In genomic region chr9:70566066-70566465, GRCh38 we compare ENCODE assay signal across 15 cellular contexts.
DNase-seq lines count a peak whose midpoint lies in the region; ATAC-seq and TF ChIP-seq lines count a peak whose summit lies in the region.
"Had no signal": no experiment of that assay in that cellular context is flagged by ENCODE, and none has a peak within 500 bp of the region (broad histone marks: within the 10 kb centered on the region; RNA-seq: fewer than 3 reads in every experiment).

No MANE protein-coding gene starts in this region.

- no peak overlapping the region for H3K14ac ChIP-seq in H9 (ENCODE audit: insufficient read depth, low read length)

- peaks cover 2% of the 10 kb centered on the region for H3K36me3 Mint-ChIP-seq in activated CD8-positive, alpha-beta memory T cell treated with anti-CD3 and anti-CD28 coated beads, Interleukin-2, amount 10 ng/mL, durations not matched to agents 7 days and 5 days
- H3K36me3 Mint-ChIP-seq in H9 (ENCODE audit: insufficient read depth in 1 of 3, low read depth in 3 of 3), result no peaks in the 10 kb centered on the region
- H3K36me3 Mint-ChIP-seq in activated CD8-positive, alpha-beta T cell treated with anti-CD3 and anti-CD28 coated beads for 36 hours (ENCODE audit: low read depth), result no peaks in the 10 kb centered on the region
- H3K36me3 Mint-ChIP-seq in neural progenitor cell, result no peaks in the 10 kb centered on the region

- intact Hi-C loops in activated CD8-positive, alpha-beta T cell treated with anti-CD3 and anti-CD28 coated beads for 36 hours (cut with micrococcal nuclease), result no loop called here

- H4K20me1 ChIP-seq in H9 (ENCODE audit: control insufficient read depth, insufficient read depth, insufficient read length) (no peaks in the 10 kb centered on the region), neural progenitor cell (ENCODE audit: low read depth) (no peaks in the 10 kb centered on the region)

- H3F3A ChIP-seq in neural progenitor cell (ENCODE audit: low read depth), result peaks cover 23% of the 10 kb centered on the region

- H2BK15ac ChIP-seq in H9 (ENCODE audit: low read depth, low read length), result no peak overlapping the region

- H3K27ac Mint-ChIP-seq in activated CD8-positive, alpha-beta memory T cell treated with anti-CD3 and anti-CD28 coated beads, Interleukin-2, amount 10 ng/mL, durations not matched to agents 7 days and 5 days, result peak overlapping the region; percentile 37
- peak overlapping the region in 2 of 3 experiments; percentile 17 to 68; a peak in 3 of 7 replicates for H3K27ac Mint-ChIP-seq in H9
- H3K27ac Mint-ChIP-seq in activated CD8-positive, alpha-beta T cell treated with anti-CD3 and anti-CD28 coated beads for 36 hours, result peak overlapping the region; percentile 75
- no peak overlapping the region for H3K27ac Mint-ChIP-seq in neural progenitor cell

- H3K27ac ChIP-seq in H9 (ENCODE audit: insufficient read length, low read depth, low read length) (no peak overlapping the region), neural progenitor cell (peak overlapping the region; percentile 83)
- no peak overlapping the region for H3K27ac ChIP-seq in effector memory CD4-positive, alpha-beta T cell (ENCODE audit: insufficient read depth, low read length, poor library complexity, severe bottlenecking)
- H3K27ac ChIP-seq: gastroesophageal sphincter, right lobe of liver had no signal

- H3K79me2 ChIP-seq in H9 (ENCODE audit: insufficient read depth, low read length) (no peaks in the 10 kb centered on the region), neural progenitor cell (ENCODE audit: low read depth) (no peaks in the 10 kb centered on the region)

- no peak overlapping the region for H2AK5ac ChIP-seq in H9 (ENCODE audit: insufficient read length, low read length)

- no peak overlapping the region for H2BK120ac ChIP-seq in H9 (ENCODE audit: low read depth, low read length, poor library complexity, severe bottlenecking)

- no peak overlapping the region for H2AFZ ChIP-seq in H9 (ENCODE audit: low read length)
- H2AFZ ChIP-seq in neural progenitor cell (replicated peaks), result no peak overlapping the region

- H3K4ac ChIP-seq in H9 (ENCODE audit: low read depth, low read length), result no peak overlapping the region

- H4K8ac ChIP-seq in H9 (replicated peaks; ENCODE audit: insufficient read length, low read depth, low read length), result no peak overlapping the region

- no peak overlapping the region for H4K5ac ChIP-seq in H9 (ENCODE audit: insufficient read length, low read depth, low read length)

- POLR2A ChIA-PET in activated CD8-positive, alpha-beta T cell treated with anti-CD3 and anti-CD28 coated beads for 36 hours (lab: Charles Lee), result interaction anchor here (1.4 to 2.8 kb wide), 3 partner anchors 145 to 153 kb away, joined by 4 to 8 read pairs (median 7); no protein-coding TSS in a partner anchor

- H3K36me3 ChIP-seq in neural progenitor cell, result no peaks in the 10 kb centered on the region
- H3K36me3 ChIP-seq in effector memory CD4-positive, alpha-beta T cell (ENCODE audit: control insufficient read depth, insufficient read depth, low read length), result no peaks in the 10 kb centered on the region
- H3K36me3 ChIP-seq: gastroesophageal sphincter, right lobe of liver had no signal

- CTCF ChIA-PET in activated CD8-positive, alpha-beta memory T cell treated with anti-CD3 and anti-CD28 coated beads, Interleukin-2, amount 10 ng/mL, durations not matched to agents 7 days and 5 days (lab: Charles Lee), result interaction anchor here (0.7 to 1.1 kb wide), 4 partner anchors 21 to 259 kb away, joined by 3 to 5 read pairs (median 3); no protein-coding TSS in a partner anchor
- CTCF ChIA-PET in activated CD8-positive, alpha-beta T cell treated with anti-CD3 and anti-CD28 coated beads for 36 hours (lab: Charles Lee), result interaction anchor here (1.1 to 1.5 kb wide), 4 partner anchors 20 to 58 kb away, joined by 3 to 7 read pairs (median 4); no protein-coding TSS in a partner anchor

- H3K4me1 ChIP-seq in H9 (ENCODE audit: insufficient read depth, low read length) (no peaks in the 10 kb centered on the region), neural progenitor cell (peaks cover 39% of the 10 kb centered on the region)
- H3K4me1 ChIP-seq in effector memory CD4-positive, alpha-beta T cell (ENCODE audit: control insufficient read depth, insufficient read depth, low read length, poor library complexity, severe bottlenecking), result peaks cover 20% of the 10 kb centered on the region

- no peak overlapping the region for H2BK12ac ChIP-seq in H9 (ENCODE audit: insufficient read length, low read depth, low read length)

- ATAC-seq in activated CD8-positive, alpha-beta memory T cell treated with anti-CD3 and anti-CD28 coated beads, Interleukin-2, amount 10 ng/mL, durations not matched to agents 7 days and 5 days, result no peak
- ATAC-seq in activated CD8-positive, alpha-beta T cell treated with anti-CD3 and anti-CD28 coated beads for 36 hours, result peak; percentile 8
- ATAC-seq in HG03039 (IDR thresholded peaks at IDR 0.05; ENCODE audit: unreplicated experiment), result no peak
- ATAC-seq: gastroesophageal sphincter, left lobe of liver, right lobe of liver had no signal

- no peaks in the 10 kb centered on the region for H3K9me3 ChIP-seq in H9 (ENCODE audit: control insufficient read depth, low read depth, low read length)
- no peaks in the 10 kb centered on the region for H3K9me3 ChIP-seq in neural progenitor cell (ENCODE audit: low read depth)
- no peaks in the 10 kb centered on the region for H3K9me3 ChIP-seq in effector memory CD4-positive, alpha-beta T cell (ENCODE audit: control insufficient read depth, low read length)
- H3K9me3 ChIP-seq: gastroesophageal sphincter, right lobe of liver had no signal

- no peak overlapping the region for H3K4me3 Mint-ChIP-seq in activated CD8-positive, alpha-beta memory T cell treated with anti-CD3 and anti-CD28 coated beads, Interleukin-2, amount 10 ng/mL, durations not matched to agents 7 days and 5 days
- H3K4me3 Mint-ChIP-seq in H9 (no peak overlapping the region), neural progenitor cell (no peak overlapping the region)
- peak overlapping the region; percentile 33 for H3K4me3 Mint-ChIP-seq in activated CD8-positive, alpha-beta T cell treated with anti-CD3 and anti-CD28 coated beads for 36 hours

- H3K27me3 ChIP-seq in H9 (ENCODE audit: insufficient read depth, low read length) (no peaks in the 10 kb centered on the region), neural progenitor cell (no peaks in the 10 kb centered on the region)
- H3K27me3 ChIP-seq in effector memory CD4-positive, alpha-beta T cell (replicated peaks; ENCODE audit: control insufficient read depth, insufficient read depth, low read length, poor library complexity, severe bottlenecking), result no peaks in the 10 kb centered on the region
- H3K27me3 ChIP-seq: gastroesophageal sphincter, right lobe of liver had no signal

- no peak for TF ChIP-seq CTCF in H9 (conservative IDR thresholded peaks at IDR 0.05)
- no peak for TF ChIP-seq CTCF in activated CD8-positive, alpha-beta T cell treated with anti-CD3 and anti-CD28 coated beads for 36 hours (IDR thresholded peaks at IDR 0.05)
- TF ChIP-seq CTCF in neural progenitor cell (IDR thresholded peaks at IDR 0.05), result no peak

- no peak overlapping the region for H2BK5ac ChIP-seq in H9 (ENCODE audit: insufficient read length, low read length)

- no peak overlapping the region for H2BK20ac ChIP-seq in H9 (ENCODE audit: low read depth, low read length, poor library complexity, severe bottlenecking)

- WGBS in H9 (ENCODE audit: extremely low coverage, insufficient read length, low lambda C conversion rate), result no CpG with 5 or more reads among the region's 3 CpGs

- peak overlapping the region; percentile 23 for H3K4me3 ChIP-seq in neural progenitor cell
- no peak overlapping the region for H3K4me3 ChIP-seq in effector memory CD4-positive, alpha-beta T cell (ENCODE audit: insufficient read depth, low read depth, low read length, poor library complexity, severe bottlenecking)
- H3K4me3 ChIP-seq: gastroesophageal sphincter, right lobe of liver had no signal

- H3K9ac ChIP-seq in H9 (ENCODE audit: extremely low read depth, insufficient read length, low read length) (no peak overlapping the region), neural progenitor cell (no peak overlapping the region)

- peak; percentile 48 for DNase-seq in activated CD8-positive, alpha-beta memory T cell treated with anti-CD3 and anti-CD28 coated beads, Interleukin-2, amount 10 ng/mL, durations not matched to agents 7 days and 5 days
- no peak for DNase-seq in activated CD8-positive, alpha-beta memory T cell treated with anti-CD3 and anti-CD28 coated beads, Interleukin-2, amount 50 U/mL, for 48 hours
- DNase-seq in H9 (no peak), neural progenitor cell (ENCODE audit: low spot score) (no peak), mucosa of gallbladder (ENCODE audit: low spot score) (no peak)
- DNase-seq in activated CD8-positive, alpha-beta T cell treated with anti-CD3 and anti-CD28 coated beads for 36 hours, result peak; percentile 44
- DNase-seq in effector memory CD4-positive, alpha-beta T cell, result no peak
- DNase-seq: cortex of kidney; NCI-H146; occipital lobe; right lobe of liver; stimulated activated naive CD4-positive, alpha-beta T cell treated with Interleukin-2 at 50 U/mL for 16 hours had no signal

- no peaks in the 10 kb centered on the region for H3K79me1 ChIP-seq in H9 (ENCODE audit: insufficient read depth, low read depth, low read length, poor library complexity, severe bottlenecking)

- no peaks in the 10 kb centered on the region for H3K9me3 Mint-ChIP-seq in activated CD8-positive, alpha-beta memory T cell treated with anti-CD3 and anti-CD28 coated beads, Interleukin-2, amount 10 ng/mL, durations not matched to agents 7 days and 5 days (ENCODE audit: low read depth)
- H3K9me3 Mint-ChIP-seq in H9, result no peaks in the 10 kb centered on the region
- no peaks in the 10 kb centered on the region for H3K9me3 Mint-ChIP-seq in activated CD8-positive, alpha-beta T cell treated with anti-CD3 and anti-CD28 coated beads for 36 hours
- H3K9me3 Mint-ChIP-seq in neural progenitor cell, result no peaks in the 10 kb centered on the region

- no peak overlapping the region for H4K91ac ChIP-seq in H9 (ENCODE audit: insufficient read length, low read depth, low read length)

- H3K18ac ChIP-seq in H9 (ENCODE audit: insufficient read length, low read depth, low read length), result no peak overlapping the region

- H3T11ph ChIP-seq in H9 (ENCODE audit: low read length), result no peak overlapping the region

- H3K4me2 ChIP-seq in H9 (ENCODE audit: insufficient read depth, insufficient read length, low read length) (no peak overlapping the region), neural progenitor cell (peak overlapping the region; percentile 70)

- H3K23ac ChIP-seq in H9 (ENCODE audit: insufficient read length, low read depth, low read length), result no peak overlapping the region

- H3K23me2 ChIP-seq in H9 (ENCODE audit: insufficient read length, low read depth, low read length, poor library complexity, severe bottlenecking), result no peaks in the 10 kb centered on the region

- H3K56ac ChIP-seq in H9 (ENCODE audit: insufficient read length, low read depth, low read length), result no peak overlapping the region

- peaks cover 49% of the 10 kb centered on the region for H3K4me1 Mint-ChIP-seq in activated CD8-positive, alpha-beta memory T cell treated with anti-CD3 and anti-CD28 coated beads, Interleukin-2, amount 10 ng/mL, durations not matched to agents 7 days and 5 days
- peaks cover 17 to 26% of the 10 kb centered on the region in 2 experiments for H3K4me1 Mint-ChIP-seq in H9
- peaks cover 46% of the 10 kb centered on the region for H3K4me1 Mint-ChIP-seq in activated CD8-positive, alpha-beta T cell treated with anti-CD3 and anti-CD28 coated beads for 36 hours (ENCODE audit: low read depth)
- peaks cover 22% of the 10 kb centered on the region for H3K4me1 Mint-ChIP-seq in neural progenitor cell

- no peaks in the 10 kb centered on the region for H3K27me3 Mint-ChIP-seq in activated CD8-positive, alpha-beta memory T cell treated with anti-CD3 and anti-CD28 coated beads, Interleukin-2, amount 10 ng/mL, durations not matched to agents 7 days and 5 days
- H3K27me3 Mint-ChIP-seq in H9 (ENCODE audit: low read depth) (no peaks in the 10 kb centered on the region), neural progenitor cell (ENCODE audit: insufficient read depth, low read depth) (peaks cover 2% of the 10 kb centered on the region)
- H3K27me3 Mint-ChIP-seq in activated CD8-positive, alpha-beta T cell treated with anti-CD3 and anti-CD28 coated beads for 36 hours, result no peaks in the 10 kb centered on the region

Comparison
In these comparisons a context has a peak if more than half of its experiments do, and no peak if none do; other contexts are left out.
1. DNase-seq: peak in activated CD8-positive, alpha-beta memory T cell treated with anti-CD3 and anti-CD28 coated beads, Interleukin-2, amount 10 ng/mL, durations not matched to agents 7 days and 5 days (single experiment) and activated CD8-positive, alpha-beta T cell treated with anti-CD3 and anti-CD28 coated beads for 36 hours (single experiment); none in activated CD8-positive, alpha-beta memory T cell treated with anti-CD3 and anti-CD28 coated beads, Interleukin-2, amount 50 U/mL, for 48 hours (single experiment), H9 (single experiment), neural progenitor cell (single experiment), effector memory CD4-positive, alpha-beta T cell (0 of 3) and mucosa of gallbladder (single experiment).